In the genomic region with DNA sequence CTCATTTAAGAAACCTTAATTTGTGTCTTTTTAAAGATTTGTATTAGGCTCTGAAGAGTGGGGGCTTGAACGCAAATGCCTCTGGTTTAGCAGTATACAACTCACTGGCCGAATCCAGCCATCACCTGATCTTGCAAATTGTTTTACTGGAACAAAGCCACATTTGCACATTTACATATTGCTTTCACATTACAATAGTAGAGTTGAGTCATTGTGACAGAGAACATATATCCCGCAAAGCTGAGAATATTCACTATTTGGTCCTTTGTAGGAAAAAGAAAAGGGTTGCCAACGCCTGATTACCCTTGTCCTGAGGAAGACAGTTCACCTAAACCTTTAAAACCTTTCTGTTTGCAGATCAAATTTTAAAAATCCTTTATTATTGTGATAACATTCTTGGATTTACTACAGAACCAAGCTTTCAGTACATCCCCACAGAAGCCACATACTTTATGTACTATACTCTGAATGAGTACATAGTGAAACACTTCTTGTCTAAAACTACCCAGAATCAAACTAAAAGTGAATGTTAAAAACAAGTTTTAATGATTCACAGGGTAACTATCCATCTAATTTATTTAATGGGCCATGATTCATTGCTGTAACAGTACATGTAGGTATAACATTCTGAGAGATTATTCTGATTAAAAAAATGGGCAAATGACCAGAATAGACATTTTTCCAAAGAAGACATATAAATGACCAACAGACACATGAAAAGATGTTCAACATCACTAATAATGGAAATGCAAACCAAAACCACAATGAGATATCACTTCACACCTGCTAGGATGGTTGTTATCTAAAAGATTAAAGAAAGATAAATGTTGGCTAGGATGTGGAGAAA, we compare ENCODE assay signal across 9 cellular contexts.
A peak's percentile ranks its signal among the peaks of the same experiment; 100 is the strongest.
DNase-seq lines count a peak whose midpoint lies in the region; ATAC-seq, FAIRE-seq and TF ChIP-seq lines count a peak whose summit lies in the region.
"Had no signal": no experiment of that assay in that cellular context is flagged by ENCODE, and none has a peak within 500 bp of the region (broad histone marks: within the 10 kb centered on the region; RNA-seq: fewer than 3 reads in every experiment).

No MANE protein-coding gene starts in this region.

- H3K27ac ChIP-seq in RWPE2 (ENCODE audit: poor library complexity, severe bottlenecking) = peak overlapping the region; percentile 94
- no peak overlapping the region for H3K27ac ChIP-seq in pancreas

- H3K4me3 ChIP-seq in RWPE2 (ENCODE audit: severe bottlenecking) (no peak overlapping the region), pancreas (no peak overlapping the region)

- no peak for FAIRE-seq in pancreas (lab: Jason Lieb, UNC)

- ATAC-seq in activated T-cell treated with anti-CD3 and anti-CD28 coated beads, Interleukin-2, amount 50 U/mL, for 72 hours (replicated peaks in 1 of 2) = peak; percentile 78 to 83
- peak; percentile 81 for ATAC-seq in HG02981 (IDR thresholded peaks at IDR 0.05; ENCODE audit: unreplicated experiment)
- ATAC-seq in RWPE2 (ENCODE audit: low read depth) = peak; percentile 67
- ATAC-seq in stimulated activated effector memory CD8-positive, alpha-beta T cell treated with anti-CD3 and anti-CD28 coated beads, Interleukin-12 subunit alpha, Interleukin-12 subunit beta, amount 100 ng/mL, for 72 hours = peak; percentile 61
- ATAC-seq in pancreas = no peak
- ATAC-seq in activated naive CD8-positive, alpha-beta T cell treated with anti-CD3 and anti-CD28 coated beads, Interleukin-2, amount 50 U/mL, for 24 hours = no peak

- H3K27me3 ChIP-seq in RWPE2 (ENCODE audit: insufficient read depth, poor library complexity, severe bottlenecking) = no peaks in the 10 kb centered on the region
- H3K27me3 ChIP-seq in pancreas = no peaks in the 10 kb centered on the region

- TF ChIP-seq CTCF in RWPE2 (IDR thresholded peaks at IDR 0.05; ENCODE audit: poor library complexity, severe bottlenecking) (no peak), pancreas (IDR thresholded peaks at IDR 0.05) (no peak)

- intact Hi-C loops in pancreas (cut with DNase I) = no loop called here

- H3K36me3 ChIP-seq in RWPE2 (ENCODE audit: low read depth) (no peaks in the 10 kb centered on the region), pancreas (no peaks in the 10 kb centered on the region)

- no peaks in the 10 kb centered on the region for H3K9me3 Mint-ChIP-seq in activated T-cell treated with anti-CD3 and anti-CD28 coated beads, Interleukin-2, amount 50 U/mL, for 72 hours
- H3K9me3 Mint-ChIP-seq in stimulated activated effector memory CD8-positive, alpha-beta T cell treated with anti-CD3 and anti-CD28 coated beads, Interleukin-12 subunit alpha, Interleukin-12 subunit beta, amount 100 ng/mL, for 72 hours = no peaks in the 10 kb centered on the region
- no peaks in the 10 kb centered on the region for H3K9me3 Mint-ChIP-seq in activated naive CD8-positive, alpha-beta T cell treated with anti-CD3 and anti-CD28 coated beads, Interleukin-2, amount 50 U/mL, for 24 hours
- H3K9me3 Mint-ChIP-seq: neural crest cell had no signal

- H3K4me1 ChIP-seq in RWPE2 (ENCODE audit: insufficient read depth, poor library complexity, severe bottlenecking) = peaks cover 30% of the 10 kb centered on the region
- H3K4me1 ChIP-seq in pancreas = no peaks in the 10 kb centered on the region

- no peaks in the 10 kb centered on the region for H3K27me3 Mint-ChIP-seq in activated T-cell treated with anti-CD3 and anti-CD28 coated beads, Interleukin-2, amount 50 U/mL, for 72 hours (ENCODE audit: low read depth)
- H3K27me3 Mint-ChIP-seq in activated naive CD8-positive, alpha-beta T cell treated with anti-CD3 and anti-CD28 coated beads, Interleukin-2, amount 50 U/mL, for 24 hours = peaks cover 5% of the 10 kb centered on the region

- peak overlapping the region; percentile 93 for H3K27ac Mint-ChIP-seq in activated T-cell treated with anti-CD3 and anti-CD28 coated beads, Interleukin-2, amount 50 U/mL, for 72 hours
- H3K27ac Mint-ChIP-seq in stimulated activated effector memory CD8-positive, alpha-beta T cell treated with anti-CD3 and anti-CD28 coated beads, Interleukin-12 subunit alpha, Interleukin-12 subunit beta, amount 100 ng/mL, for 72 hours = no peak overlapping the region
- no peak overlapping the region for H3K27ac Mint-ChIP-seq in activated naive CD8-positive, alpha-beta T cell treated with anti-CD3 and anti-CD28 coated beads, Interleukin-2, amount 50 U/mL, for 24 hours

- H3K4me1 Mint-ChIP-seq in activated T-cell treated with anti-CD3 and anti-CD28 coated beads, Interleukin-2, amount 50 U/mL, for 72 hours (ENCODE audit: low read depth) = peaks cover 9% of the 10 kb centered on the region
- no peaks in the 10 kb centered on the region for H3K4me1 Mint-ChIP-seq in stimulated activated effector memory CD8-positive, alpha-beta T cell treated with anti-CD3 and anti-CD28 coated beads, Interleukin-12 subunit alpha, Interleukin-12 subunit beta, amount 100 ng/mL, for 72 hours
- no peaks in the 10 kb centered on the region for H3K4me1 Mint-ChIP-seq in activated naive CD8-positive, alpha-beta T cell treated with anti-CD3 and anti-CD28 coated beads, Interleukin-2, amount 50 U/mL, for 24 hours
- H3K4me1 Mint-ChIP-seq: neural crest cell had no signal

- H3K36me3 Mint-ChIP-seq in activated T-cell treated with anti-CD3 and anti-CD28 coated beads, Interleukin-2, amount 50 U/mL, for 72 hours (ENCODE audit: insufficient read depth in 2 of 2) = peaks cover 0 to 2% of the 10 kb centered on the region in 2 donors
- H3K36me3 Mint-ChIP-seq in stimulated activated effector memory CD8-positive, alpha-beta T cell treated with anti-CD3 and anti-CD28 coated beads, Interleukin-12 subunit alpha, Interleukin-12 subunit beta, amount 100 ng/mL, for 72 hours = no peaks in the 10 kb centered on the region
- no peaks in the 10 kb centered on the region for H3K36me3 Mint-ChIP-seq in activated naive CD8-positive, alpha-beta T cell treated with anti-CD3 and anti-CD28 coated beads, Interleukin-2, amount 50 U/mL, for 24 hours (ENCODE audit: low read depth)

- H3K4me3 Mint-ChIP-seq in activated T-cell treated with anti-CD3 and anti-CD28 coated beads, Interleukin-2, amount 50 U/mL, for 72 hours = peak overlapping the region in 1 of 2 donors; percentile 79
- no peak overlapping the region for H3K4me3 Mint-ChIP-seq in stimulated activated effector memory CD8-positive, alpha-beta T cell treated with anti-CD3 and anti-CD28 coated beads, Interleukin-12 subunit alpha, Interleukin-12 subunit beta, amount 100 ng/mL, for 72 hours
- no peak overlapping the region for H3K4me3 Mint-ChIP-seq in activated naive CD8-positive, alpha-beta T cell treated with anti-CD3 and anti-CD28 coated beads, Interleukin-2, amount 50 U/mL, for 24 hours
- H3K4me3 Mint-ChIP-seq: neural crest cell had no signal

- peak in 1 of 2 donors; percentile 1 for DNase-seq in activated T-cell treated with anti-CD3 and anti-CD28 coated beads, Interleukin-2, amount 50 U/mL, for 72 hours
- DNase-seq in activated T-cell treated with anti-CD3 and anti-CD28 coated beads, Interleukin-2, amount 50 U/mL, for 48 hours = no peak
- DNase-seq in RWPE2 (ENCODE audit: low spot score) = no peak
- DNase-seq in stimulated activated effector memory CD8-positive, alpha-beta T cell treated with anti-CD3 and anti-CD28 coated beads, Interleukin-12 subunit alpha, Interleukin-12 subunit beta, amount 100 ng/mL, for 72 hours (ENCODE audit: low spot score in 2 of 2) = no peak
- no peak for DNase-seq in pancreas
- DNase-seq in activated naive CD8-positive, alpha-beta T cell treated with anti-CD3 and anti-CD28 coated beads, Interleukin-2, amount 50 U/mL, for 24 hours = no peak
- DNase-seq in putamen (ENCODE audit: low spot score) = no peak

- 47 to 52% methylated on average over 4 of the region's 4 CpGs for WGBS in pancreas, 2 donors

- H3K9me3 ChIP-seq in RWPE2 (ENCODE audit: severe bottlenecking) (no peaks in the 10 kb centered on the region), pancreas (no peaks in the 10 kb centered on the region)

Comparison
In these comparisons a context has a peak if more than half of its experiments do, and no peak if none do; other contexts are left out.
1. ATAC-seq: peak in activated T-cell treated with anti-CD3 and anti-CD28 coated beads, Interleukin-2, amount 50 U/mL, for 72 hours (2 of 2), HG02981 (single experiment), RWPE2 (single experiment) and stimulated activated effector memory CD8-positive, alpha-beta T cell treated with anti-CD3 and anti-CD28 coated beads, Interleukin-12 subunit alpha, Interleukin-12 subunit beta, amount 100 ng/mL, for 72 hours (single experiment); none in pancreas (0 of 4) and activated naive CD8-positive, alpha-beta T cell treated with anti-CD3 and anti-CD28 coated beads, Interleukin-2, amount 50 U/mL, for 24 hours (single experiment).